7 cellular contexts compared by ENCODE assay signal in genomic region chr2:159712929-159713575, GRCh38. TPM values are rescaled to one million over a fixed set of nuclear protein-coding genes. Genes with fewer than 3 reads are reported as not detected.
A peak's percentile ranks its signal among the peaks of the same experiment; 100 is the strongest.
DNase-seq lines count a peak whose midpoint lies in the region; TF ChIP-seq lines count a peak whose summit lies in the region.

No MANE protein-coding gene starts in this region.

- peaks cover 38 to 45% of the 10 kb centered on the region in 2 experiments for H3K4me1 Mint-ChIP-seq in H9

- no peaks in the 10 kb centered on the region; the same call in 1 of the 2 replicates for H3K27me3 Mint-ChIP-seq in H9 (ENCODE audit: low read depth)

- peak overlapping the region; percentile 100 for H3K4me3 Mint-ChIP-seq in H9

- H3K4ac ChIP-seq in H9 (ENCODE audit: low read depth, low read length), result peak overlapping the region; percentile 95

- peak overlapping the region; percentile 99 for H2BK120ac ChIP-seq in H9 (ENCODE audit: low read depth, low read length, poor library complexity, severe bottlenecking)

- TF ChIP-seq CTCF in H9 (conservative IDR thresholded peaks at IDR 0.05), result no peak

- H3K9me3 ChIP-seq in H9 (ENCODE audit: control insufficient read depth, low read depth, low read length), result no peaks in the 10 kb centered on the region
- H3K9me3 ChIP-seq in NT2/D1 (ENCODE audit: insufficient read depth, low read length), result no peaks in the 10 kb centered on the region
- no peaks in the 10 kb centered on the region for H3K9me3 ChIP-seq in duodenal mucosa (ENCODE audit: control insufficient read depth in 1 of 2, low read length in 2 of 2)
- no peaks in the 10 kb centered on the region for H3K9me3 ChIP-seq in mononuclear cell (ENCODE audit: low read depth, low read length)

- peak overlapping the region; percentile 75 for H3K56ac ChIP-seq in H9 (ENCODE audit: insufficient read length, low read depth, low read length)

- H2BK5ac ChIP-seq in H9 (ENCODE audit: insufficient read length, low read length), result peak overlapping the region; percentile 95

- H3K36me3 Mint-ChIP-seq in H9 (ENCODE audit: insufficient read depth in 1 of 3, low read depth in 3 of 3), result peaks cover 18 to 53% (median 29%) of the 10 kb centered on the region in 3 experiments; a peak in 6 of 7 replicates

- H3K4me2 ChIP-seq in H9 (ENCODE audit: insufficient read depth, insufficient read length, low read length), result peak overlapping the region; percentile 35

- H3K27me3 ChIP-seq in H9 (ENCODE audit: insufficient read depth, low read length) (no peaks in the 10 kb centered on the region), NT2/D1 (ENCODE audit: insufficient read depth, insufficient read length) (no peaks in the 10 kb centered on the region), duodenal mucosa (ENCODE audit: control insufficient read depth in 1 of 2, insufficient read depth in 2 of 2, low read length in 2 of 2) (no peaks in the 10 kb centered on the region), mononuclear cell (ENCODE audit: insufficient read depth, low read length) (no peaks in the 10 kb centered on the region)

- no peaks in the 10 kb centered on the region for H3K23me2 ChIP-seq in H9 (ENCODE audit: insufficient read length, low read depth, low read length, poor library complexity, severe bottlenecking)

- no peak for DNase-seq in H9
- DNase-seq in NT2/D1 (ENCODE audit: low read depth, low spot score), result no peak
- no peak for DNase-seq in SKM-1 (lab: John Stamatoyannopoulos, UW; ENCODE audit: unreplicated experiment)
- DNase-seq in activated CD4-positive, CD25-positive, alpha-beta regulatory T cell (lab: John Stamatoyannopoulos, UW), result no peak

- H3T11ph ChIP-seq in H9 (ENCODE audit: low read length), result no peak overlapping the region

- no CpG with 5 or more reads among the region's 35 CpGs for WGBS in H9 (ENCODE audit: extremely low coverage, insufficient read length, low lambda C conversion rate)

- peaks cover 45% of the 10 kb centered on the region for H3K36me3 ChIP-seq in NT2/D1 (ENCODE audit: insufficient read depth, insufficient read length, low read length)
- peaks cover 0 to 13% of the 10 kb centered on the region in 2 donors for H3K36me3 ChIP-seq in duodenal mucosa (ENCODE audit: control insufficient read depth in 1 of 2, insufficient read depth in 2 of 2, low read length in 2 of 2)

- H4K20me1 ChIP-seq in H9 (ENCODE audit: control insufficient read depth, insufficient read depth, insufficient read length), result no peaks in the 10 kb centered on the region

- H3K4me1 ChIP-seq in H9 (ENCODE audit: insufficient read depth, low read length) (no peaks in the 10 kb centered on the region), NT2/D1 (ENCODE audit: insufficient read depth, insufficient read length) (peaks cover 2% of the 10 kb centered on the region), duodenal mucosa (ENCODE audit: control insufficient read depth in 1 of 2, insufficient read depth in 2 of 2, low read length in 2 of 2) (peaks cover 25 to 35% of the 10 kb centered on the region in 2 donors), mononuclear cell (ENCODE audit: insufficient read depth, low read length) (peaks cover 45% of the 10 kb centered on the region)

- H2BK12ac ChIP-seq in H9 (ENCODE audit: insufficient read length, low read depth, low read length), result no peak overlapping the region

- peak overlapping the region; percentile 100 for H3K14ac ChIP-seq in H9 (ENCODE audit: insufficient read depth, low read length)

- peak overlapping the region; percentile 100 for H3K27ac Mint-ChIP-seq in H9

- H3K18ac ChIP-seq in H9 (ENCODE audit: insufficient read length, low read depth, low read length), result peak overlapping the region; percentile 100

- H2AK5ac ChIP-seq in H9 (ENCODE audit: insufficient read length, low read length), result no peak overlapping the region

- peak overlapping the region; percentile 86 for H4K5ac ChIP-seq in H9 (ENCODE audit: insufficient read length, low read depth, low read length)

- no peak overlapping the region for H4K8ac ChIP-seq in H9 (replicated peaks; ENCODE audit: insufficient read length, low read depth, low read length)

- no peak overlapping the region for H2BK20ac ChIP-seq in H9 (ENCODE audit: low read depth, low read length, poor library complexity, severe bottlenecking)

- H3K79me2 ChIP-seq in H9 (ENCODE audit: insufficient read depth, low read length), result peaks cover 47% of the 10 kb centered on the region

- H3K79me1 ChIP-seq in H9 (ENCODE audit: insufficient read depth, low read depth, low read length, poor library complexity, severe bottlenecking), result no peaks in the 10 kb centered on the region

- H3K27ac ChIP-seq in H9 (ENCODE audit: insufficient read length, low read depth, low read length) (peak overlapping the region; percentile 96), duodenal mucosa (ENCODE audit: low read depth, low read length) (peak overlapping the region; percentile 99)

- H3K23ac ChIP-seq in H9 (ENCODE audit: insufficient read length, low read depth, low read length), result no peak overlapping the region

- H4K91ac ChIP-seq in H9 (ENCODE audit: insufficient read length, low read depth, low read length), result peak overlapping the region; percentile 93

- no peak overlapping the region for H2BK15ac ChIP-seq in H9 (ENCODE audit: low read depth, low read length)

- H3K9me3 Mint-ChIP-seq in H9, result no peaks in the 10 kb centered on the region

- H2AFZ ChIP-seq in H9 (ENCODE audit: low read length), result no peak overlapping the region

- H3K9ac ChIP-seq in H9 (ENCODE audit: extremely low read depth, insufficient read length, low read length) (peak overlapping the region; percentile 100), NT2/D1 (ENCODE audit: insufficient read length, low read depth) (peak overlapping the region; percentile 98), duodenal mucosa (ENCODE audit: low read depth in 1 of 2, low read length in 2 of 2) (peak overlapping the region; percentile 97 to 98)

- H3K4me3 ChIP-seq in GM08714 (ENCODE audit: low read length) (peak overlapping the region; percentile 89), NT2/D1 (ENCODE audit: insufficient read length, low read depth) (peak overlapping the region; percentile 89), duodenal mucosa (ENCODE audit: low read depth in 1 of 2, low read length in 2 of 2) (peak overlapping the region; percentile 92 to 96), mononuclear cell (ENCODE audit: low read length) (peak overlapping the region; percentile 99)

RNA-seq across cellular contexts. Expression of gene MARCHF7, which starts 0.7 kb away (rescaled TPM):
- total RNA-seq in H9 (2021) (103 and 111 TPM in 2 replicates), mononuclear cell (143 TPM)
